Comparison of ENCODE assay signal across 1 cellular context in the genomic region with DNA sequence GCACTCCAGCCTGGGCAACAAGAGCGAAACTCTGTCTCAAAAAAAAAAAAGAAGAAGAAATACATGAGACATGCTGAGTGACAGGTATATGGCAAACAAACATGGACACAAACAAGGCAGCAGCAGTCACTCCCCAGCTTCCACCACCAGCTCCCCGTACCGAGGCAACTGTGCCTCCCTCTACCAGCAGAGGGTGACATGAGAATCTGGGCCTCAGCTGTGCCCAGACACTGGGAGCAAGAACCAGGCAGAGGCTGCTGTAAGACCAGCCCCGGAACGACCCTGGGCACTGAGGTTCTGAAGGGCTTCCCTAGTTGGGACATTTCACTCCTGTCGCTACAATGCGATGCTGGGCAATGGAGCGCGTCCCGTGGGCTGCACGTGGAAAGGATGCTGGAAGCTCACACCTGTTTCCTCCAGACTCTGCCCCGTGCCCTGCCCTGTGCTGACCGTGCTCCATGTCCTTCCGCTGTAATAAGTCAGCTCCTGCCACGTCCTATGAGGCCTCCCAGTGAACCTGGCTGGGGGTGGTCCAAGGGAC.
TF ChIP-seq lines count a peak whose summit lies in the region.

No MANE protein-coding gene starts in this region.

TF ChIP-seq in A549, 52 proteins besides CTCF, POLR2A, EP300 and RAD21 (continued from another document):
- TF ChIP-seq, protein P1, sequence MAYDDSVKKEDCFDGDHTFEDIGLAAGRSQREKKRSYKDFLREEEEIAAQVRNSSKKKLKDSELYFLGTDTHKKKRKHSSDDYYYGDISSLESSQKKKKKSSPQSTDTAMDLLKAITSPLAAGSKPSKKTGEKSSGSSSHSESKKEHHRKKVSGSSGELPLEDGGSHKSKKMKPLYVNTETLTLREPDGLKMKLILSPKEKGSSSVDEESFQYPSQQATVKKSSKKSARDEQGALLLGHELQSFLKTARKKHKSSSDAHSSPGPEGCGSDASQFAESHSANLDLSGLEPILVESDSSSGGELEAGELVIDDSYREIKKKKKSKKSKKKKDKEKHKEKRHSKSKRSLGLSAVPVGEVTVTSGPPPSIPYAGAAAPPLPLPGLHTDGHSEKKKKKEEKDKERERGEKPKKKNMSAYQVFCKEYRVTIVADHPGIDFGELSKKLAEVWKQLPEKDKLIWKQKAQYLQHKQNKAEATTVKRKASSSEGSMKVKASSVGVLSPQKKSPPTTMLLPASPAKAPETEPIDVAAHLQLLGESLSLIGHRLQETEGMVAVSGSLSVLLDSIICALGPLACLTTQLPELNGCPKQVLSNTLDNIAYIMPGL (CRISPR knock-in tag; IDR thresholded peaks at IDR 0.05; ENCODE audit: borderline replicate concordance) = no peak
- no peak for TF ChIP-seq HEYL (CRISPR knock-in tag; IDR thresholded peaks at IDR 0.05)
